Comparison of ENCODE assay signal across 8 cellular contexts in genomic region chr10:27240212-27240890, GRCh38. TPM values are rescaled to one million over a fixed set of nuclear protein-coding genes. Genes with fewer than 3 reads are reported as not detected.
DNase-seq lines count a peak whose midpoint lies in the region; ATAC-seq and TF ChIP-seq lines count a peak whose summit lies in the region.

TSS of gene ACBD5 (minus strand) at chr10:27240797. CDS start at chr10:27240688, 109 bp downstream.

- CTCF ChIA-PET in Calu3 (lab: Charles Lee): no interaction called here

- H3K4me3 ChIP-seq in epithelial cell of proximal tubule (ENCODE audit: low read depth, low read length) (peak within 1 kb of the TSS; percentile 63), mucosa of descending colon (peak within 1 kb of the TSS; percentile 52)

- peak within 1 kb of the TSS; percentile 86 for H3K4me3 Mint-ChIP-seq in Calu3 (ENCODE audit: low read depth, unreplicated experiment)

- H3K36me3 Mint-ChIP-seq in Calu3 (ENCODE audit: insufficient read depth, unreplicated experiment): peaks cover 53% of the 10 kb centered on the region

- no peaks in the 10 kb centered on the region for H3K9me3 ChIP-seq in mucosa of descending colon

- peaks cover 4% of the 10 kb centered on the region for H3K36me3 ChIP-seq in mucosa of descending colon (ENCODE audit: low read depth)

- DNase-seq in Calu3: peak; percentile 76
- peak in 75 of 76 experiments; percentile 9 to 85 (median 70) for DNase-seq in HUDEP-2 (lab: John Stamatoyannopoulos, UW; ENCODE audit: unreplicated experiment in 76 of 76)
- peak; percentile 91 for DNase-seq in OCI-M1 (lab: John Stamatoyannopoulos, UW)
- DNase-seq in activated T-cell treated with anti-CD3 and anti-CD28 coated beads, Interleukin-2, amount 50 U/mL, for 1 hour: peak; percentile 75
- DNase-seq in epithelial cell of proximal tubule (ENCODE audit: low read depth): no peak
- DNase-seq in mucosa of descending colon: peak; percentile 88 to 95 (median 92)
- peak; percentile 46 to 73 for DNase-seq in stimulated activated CD8-positive, alpha-beta memory T cell treated with anti-CD3 and anti-CD28 coated beads, Interleukin-7, amount 100 ng/mL, for 4 hours (ENCODE audit: low read depth in 2 of 2)

- peak; percentile 43 for ATAC-seq in GM21367 (IDR thresholded peaks at IDR 0.05; ENCODE audit: unreplicated experiment)
- ATAC-seq in mucosa of descending colon: peak; percentile 77

- H3K27me3 Mint-ChIP-seq in Calu3 (ENCODE audit: unreplicated experiment): no peaks in the 10 kb centered on the region

- intact Hi-C loops in Calu3 (cut with micrococcal nuclease; ENCODE audit: unreplicated experiment) (no loop called here), mucosa of descending colon (cut with DNase I, micrococcal nuclease) (no loop called here)

- H3K4me1 Mint-ChIP-seq in Calu3 (ENCODE audit: low read depth, unreplicated experiment): peaks cover 32% of the 10 kb centered on the region

- no peaks in the 10 kb centered on the region for H3K9me3 Mint-ChIP-seq in Calu3 (ENCODE audit: low read depth, unreplicated experiment)

- no peak for TF ChIP-seq CTCF in Calu3 (IDR thresholded peaks at IDR 0.05; ENCODE audit: unreplicated experiment)
- no peak for TF ChIP-seq CTCF in epithelial cell of proximal tubule (conservative IDR thresholded peaks at IDR 0.05; ENCODE audit: low read depth, low read length)
- no peak for TF ChIP-seq CTCF in mucosa of descending colon (IDR thresholded peaks at IDR 0.05)

- H3K4me1 ChIP-seq in mucosa of descending colon (ENCODE audit: low read depth): peaks cover 33% of the 10 kb centered on the region

- peak within 1 kb of the TSS; percentile 91 for H3K27ac Mint-ChIP-seq in Calu3 (ENCODE audit: unreplicated experiment)

- no TSS peak for BruUV-seq in Calu3 (replicated peaks; lab: Mats Ljungman, UMichigan)

RNA-seq across cellular contexts. Expression of gene ACBD5, which starts in this region (rescaled TPM):
- total RNA-seq in Calu3 (2022) (34.1 and 38.6 TPM in 2 replicates), epithelial cell of proximal tubule (19.4 and 25.2 TPM in 2 replicates), mucosa of descending colon (10 to 100 TPM; 28.3 to 39.9 (median 31.9) TPM)
